ENCODE assay signal across 13 cellular contexts in genomic region chr15:91915576-91915975, GRCh38.
A peak's percentile ranks its signal among the peaks of the same experiment; 100 is the strongest.
DNase-seq lines count a peak whose midpoint lies in the region; ATAC-seq and TF ChIP-seq lines count a peak whose summit lies in the region.
"Had no signal": no experiment of that assay in that cellular context is flagged by ENCODE, and none has a peak within 500 bp of the region (broad histone marks: within the 10 kb centered on the region; RNA-seq: fewer than 3 reads in every experiment).

No MANE protein-coding gene starts in this region.

- H3K9me3 ChIP-seq in mucosa of descending colon = no peaks in the 10 kb centered on the region
- H3K9me3 ChIP-seq: heart right ventricle, pancreas had no signal

- no peak overlapping the region for H3K4me3 ChIP-seq in mucosa of descending colon
- H3K4me3 ChIP-seq: heart right ventricle, pancreas had no signal

- H3K4me1 ChIP-seq in mucosa of descending colon (ENCODE audit: low read depth) = peaks cover 30% of the 10 kb centered on the region
- H3K4me1 ChIP-seq: pancreas had no signal

- H3K36me3 ChIP-seq in mucosa of descending colon (ENCODE audit: low read depth) = no peaks in the 10 kb centered on the region
- H3K36me3 ChIP-seq: pancreas had no signal

- no peak for TF ChIP-seq CTCF in mucosa of descending colon (IDR thresholded peaks at IDR 0.05)
- TF ChIP-seq CTCF in GM10266 (IDR thresholded peaks at IDR 0.05; ENCODE audit: control insufficient read depth, insufficient read depth, low read depth, missing control alignments) = no peak

- intact Hi-C loops in mucosa of descending colon (cut with DNase I, micrococcal nuclease) = no loop called here

- ATAC-seq in mucosa of descending colon (peak; percentile 81), HG02588 (IDR thresholded peaks at IDR 0.05; ENCODE audit: unreplicated experiment) (no peak), GM19467 (IDR thresholded peaks at IDR 0.05; ENCODE audit: unreplicated experiment) (no peak)
- ATAC-seq: heart right ventricle, pancreas had no signal

- DNase-seq in DMS53 treated with DMSO at 0.1 percent for 48 hours (lab: John Stamatoyannopoulos, UW; ENCODE audit: unreplicated experiment) (peak; percentile 76), NCI-H1436 treated with DMSO at 0.1 percent for 48 hours (lab: John Stamatoyannopoulos, UW) (peak; percentile 77), NCI-H526 treated with DMSO at 0.1 percent for 48 hours (lab: John Stamatoyannopoulos, UW) (peak; percentile 90), mucosa of descending colon (peak in 2 of 3 donors; percentile 79 to 86), GM10266 (ENCODE audit: extremely low spot score) (no peak), activated gamma-delta T cell (lab: John Stamatoyannopoulos, UW) (no peak)
- DNase-seq: activated CD4-positive, alpha-beta T cell treated with anti-CD3 and anti-CD28 coated beads, Interleukin-2, amount 10 ng/mL, durations not matched to agents 24 days and 14 days; endodermal cell; heart right ventricle; immature natural killer cell; pancreas had no signal

Comparison
In these comparisons a context has a peak if more than half of its experiments do, and no peak if none do; other contexts are left out.
1. DNase-seq: peak in DMS53 treated with DMSO at 0.1 percent for 48 hours (single experiment), NCI-H1436 treated with DMSO at 0.1 percent for 48 hours (single experiment), NCI-H526 treated with DMSO at 0.1 percent for 48 hours (single experiment) and mucosa of descending colon (2 of 3); none in GM10266 (single experiment) and activated gamma-delta T cell (single experiment).